In genomic region chr17:43908111-43908721, GRCh38 we compare ENCODE assay signal across 8 cellular contexts. TPM values are rescaled to one million over a fixed set of nuclear protein-coding genes. Genes with fewer than 3 reads are reported as not detected.
DNase-seq lines count a peak whose midpoint lies in the region; FAIRE-seq and TF ChIP-seq lines count a peak whose summit lies in the region.

No MANE protein-coding gene starts in this region.

- no peaks in the 10 kb centered on the region for H3K36me3 Mint-ChIP-seq in T-helper 2 cell treated with Interferon-gamma antibody and Interleukin-4, amounts not matched to agents 5 μg/mL and 100 μg/mL, for 36 hours (ENCODE audit: low read depth)

- DNase-seq in Ammon's horn (ENCODE audit: low spot score) (peak; percentile 91), KBM-7 (peak; percentile 79), brain microvascular endothelial cell (peak; percentile 51), NCI-H2029 (lab: John Stamatoyannopoulos, UW) (no peak), small intestine (no peak)
- peak; percentile 12 for DNase-seq in T-helper 2 cell treated with Interferon-gamma antibody and Interleukin-4, amounts not matched to agents 5 μg/mL and 100 μg/mL, for 36 hours (ENCODE audit: low spot score)

- H3K27me3 ChIP-seq in brain microvascular endothelial cell (replicated peaks) (peaks cover 24% of the 10 kb centered on the region), iPS-15b (ENCODE audit: control insufficient read depth, insufficient read depth, low read length) (peaks cover 52% of the 10 kb centered on the region), skeletal muscle satellite cell (ENCODE audit: control insufficient read depth, insufficient read depth, low read length) (peaks cover 64% of the 10 kb centered on the region), small intestine (ENCODE audit: control insufficient read depth in 2 of 2, insufficient read depth in 2 of 2, low read length in 2 of 2) (peaks cover 9 to 14% of the 10 kb centered on the region in 2 donors)

- H3K27ac ChIP-seq in brain microvascular endothelial cell (no peak overlapping the region), small intestine (ENCODE audit: low read depth in 1 of 2, low read length in 1 of 2) (peak overlapping the region in 1 of 2 donors; percentile 79)

- 10 to 19% (median 15%) methylated on average over 24 of the region's 24 CpGs for WGBS in small intestine, 3 donors

- H3K27ac Mint-ChIP-seq in T-helper 2 cell treated with Interferon-gamma antibody and Interleukin-4, amounts not matched to agents 5 μg/mL and 100 μg/mL, for 36 hours, result no peak overlapping the region

- H3K4me3 ChIP-seq in brain microvascular endothelial cell (ENCODE audit: low read depth, low read length), result peak overlapping the region; percentile 20
- peak overlapping the region; percentile 85 for H3K4me3 ChIP-seq in iPS-15b (ENCODE audit: low read depth, low read length)
- H3K4me3 ChIP-seq in skeletal muscle satellite cell (ENCODE audit: low read length), result peak overlapping the region; percentile 79
- no peak overlapping the region for H3K4me3 ChIP-seq in small intestine (ENCODE audit: low read depth in 1 of 2, low read length in 2 of 2)

- TF ChIP-seq CTCF in brain microvascular endothelial cell (IDR thresholded peaks at IDR 0.05; ENCODE audit: low read depth, low read length, missing control alignments), result no peak

- H3K4me2 ChIP-seq in skeletal muscle satellite cell (ENCODE audit: low read length), result peak overlapping the region; percentile 99

- no peak for FAIRE-seq in small intestine (lab: Jason Lieb, UNC)

- H3K4me3 Mint-ChIP-seq in T-helper 2 cell treated with Interferon-gamma antibody and Interleukin-4, amounts not matched to agents 5 μg/mL and 100 μg/mL, for 36 hours, result no peak overlapping the region

- H3K9ac ChIP-seq in iPS-15b (ENCODE audit: low read depth, low read length), result no peak overlapping the region
- H3K9ac ChIP-seq in skeletal muscle satellite cell (ENCODE audit: low read depth, low read length), result peak overlapping the region; percentile 68

- peaks cover 2% of the 10 kb centered on the region for H3K4me1 Mint-ChIP-seq in T-helper 2 cell treated with Interferon-gamma antibody and Interleukin-4, amounts not matched to agents 5 μg/mL and 100 μg/mL, for 36 hours (ENCODE audit: low read depth)

- in situ Hi-C loops in KBM-7 (cut with MboI; ENCODE audit: low pct_unique_long_range_greater_than_20kb, low sequenced_read_pairs) (no loop called here), brain microvascular endothelial cell (cut with HindIII; ENCODE audit: low pct_ligation_motif_present, low sequenced_read_pairs) (no loop called here)

- no peaks in the 10 kb centered on the region for H3K9me3 Mint-ChIP-seq in T-helper 2 cell treated with Interferon-gamma antibody and Interleukin-4, amounts not matched to agents 5 μg/mL and 100 μg/mL, for 36 hours

- no peaks in the 10 kb centered on the region for H3K9me3 ChIP-seq in iPS-15b (ENCODE audit: control insufficient read depth, insufficient read depth, low read length)
- H3K9me3 ChIP-seq in skeletal muscle satellite cell (replicated peaks; ENCODE audit: low read length), result no peaks in the 10 kb centered on the region
- no peaks in the 10 kb centered on the region for H3K9me3 ChIP-seq in small intestine (ENCODE audit: control insufficient read depth, low read depth)

- H3K36me3 ChIP-seq in brain microvascular endothelial cell (replicated peaks), result no peaks in the 10 kb centered on the region
- no peaks in the 10 kb centered on the region for H3K36me3 ChIP-seq in iPS-15b (ENCODE audit: control insufficient read depth, insufficient read depth, low read length)
- no peaks in the 10 kb centered on the region for H3K36me3 ChIP-seq in skeletal muscle satellite cell (ENCODE audit: insufficient read depth, low read length)
- H3K36me3 ChIP-seq in small intestine (ENCODE audit: control insufficient read depth in 2 of 2, insufficient read depth in 2 of 2, low read length in 2 of 2), result no peaks in the 10 kb centered on the region

- peaks cover 13% of the 10 kb centered on the region for H3K4me1 ChIP-seq in iPS-15b (ENCODE audit: control insufficient read depth, insufficient read depth, low read length)
- peaks cover 25% of the 10 kb centered on the region for H3K4me1 ChIP-seq in skeletal muscle satellite cell (ENCODE audit: control insufficient read depth, insufficient read depth, low read length)
- H3K4me1 ChIP-seq in small intestine (ENCODE audit: control insufficient read depth in 2 of 2, insufficient read depth in 1 of 2, low read depth in 1 of 2, low read length in 1 of 2), result no peaks in the 10 kb centered on the region

- peaks cover 61% of the 10 kb centered on the region for H3K27me3 Mint-ChIP-seq in T-helper 2 cell treated with Interferon-gamma antibody and Interleukin-4, amounts not matched to agents 5 μg/mL and 100 μg/mL, for 36 hours (ENCODE audit: low read depth)

RNA-seq across cellular contexts. Expression of gene MPP2, which starts 0.9 kb away (rescaled TPM):
- 2.3 and 3.3 TPM in 2 replicates for total RNA-seq in skeletal muscle satellite cell (2012; rRNA removed)
- polyA plus RNA-seq in small intestine, result 1 to 10 TPM in 1 of 3 donors, under 1 TPM in 1, not detected in 1; 0.27 to 1.8 TPM

RNA-seq across cellular contexts. Expression of gene PPY, which starts 34.1 kb away (rescaled TPM):
- total RNA-seq in skeletal muscle satellite cell (2012; rRNA removed), result not detected in 2 replicates
- not detected for polyA plus RNA-seq in small intestine

RNA-seq across cellular contexts. Expression of gene PYY, which starts 45.5 kb away (rescaled TPM):
- under 0.01 TPM in 1 of 2 replicates, not detected in the other for total RNA-seq in skeletal muscle satellite cell (2012; rRNA removed)
- polyA plus RNA-seq in small intestine, result 10 to 100 TPM in 1 of 3 donors, 1 to 10 TPM in 1, not detected in 1; 1.8 to 10.5 TPM

Comparison
In these comparisons a context has a peak if more than half of its experiments do, and no peak if none do; other contexts are left out.
1. DNase-seq: peak in Ammon's horn (single experiment), KBM-7 (single experiment), T-helper 2 cell treated with Interferon-gamma antibody and Interleukin-4, amounts not matched to agents 5 μg/mL and 100 μg/mL, for 36 hours (single experiment) and brain microvascular endothelial cell (single experiment); none in NCI-H2029 (single experiment) and small intestine (single experiment).
2. H3K4me3 ChIP-seq: peak in brain microvascular endothelial cell (single experiment), iPS-15b (single experiment) and skeletal muscle satellite cell (single experiment); none in small intestine (0 of 2).